ENCODE assay signal across 8 cellular contexts in the genomic region with DNA sequence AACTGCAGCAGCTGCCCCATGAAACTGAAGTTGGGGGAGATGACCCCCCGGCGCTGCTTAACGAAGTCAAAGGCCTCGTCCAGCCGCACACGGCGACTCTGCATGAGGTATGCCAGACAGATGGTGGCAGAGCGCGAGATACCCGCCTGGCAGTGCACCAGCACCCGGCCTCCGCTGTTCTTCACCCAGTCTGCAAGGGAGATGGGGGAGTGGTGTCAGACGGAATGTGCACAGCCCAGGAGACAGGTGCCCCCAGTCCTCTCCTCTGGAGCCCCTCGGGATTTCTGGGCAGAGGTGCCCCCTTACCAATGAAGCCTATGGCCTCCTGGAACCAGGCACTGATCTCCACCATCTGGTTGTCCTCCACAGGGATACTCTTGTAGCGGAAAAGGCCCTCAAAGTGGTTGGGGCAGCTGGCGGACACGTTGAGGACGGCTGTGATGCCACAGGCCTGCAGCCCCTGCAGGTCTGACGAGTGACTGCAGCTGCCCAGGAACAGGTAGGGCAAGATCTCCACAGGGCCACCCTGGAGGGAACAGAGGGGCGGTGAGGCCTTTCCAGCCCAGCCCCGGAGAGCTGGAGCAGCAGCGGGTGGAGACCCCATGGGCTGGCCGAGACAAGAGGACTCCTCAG. TPM values are rescaled to one million over a fixed set of nuclear protein-coding genes. Genes with fewer than 3 reads are reported as not detected.
DNase-seq lines count a peak whose midpoint lies in the region; ATAC-seq, FAIRE-seq and TF ChIP-seq lines count a peak whose summit lies in the region.

No MANE protein-coding gene starts in this region.

- no peaks in the 10 kb centered on the region for H4K20me1 ChIP-seq in neural cell (ENCODE audit: insufficient read depth)

- TF ChIP-seq CTCF in 22Rv1 (IDR thresholded peaks at IDR 0.05) (peak; percentile 23; the same call in 1 of the 2 replicates), RWPE1 (conservative IDR thresholded peaks at IDR 0.05; ENCODE audit: low read depth) (no peak), bronchial epithelial cell (IDR thresholded peaks at IDR 0.05; ENCODE audit: insufficient read depth, low read length, severe bottlenecking) (peak; percentile 51), neural cell (IDR thresholded peaks at IDR 0.05; ENCODE audit: poor library complexity, severe bottlenecking) (no peak)

- H3K27ac ChIP-seq in 22Rv1 (peak overlapping the region; percentile 83), RWPE1 (peak overlapping the region; percentile 37), neural cell (ENCODE audit: low read length) (no peak overlapping the region)

- H3K4me2 ChIP-seq in neural cell (ENCODE audit: low read length) = no peak overlapping the region

- no peak overlapping the region for H3K9ac ChIP-seq in neural cell (ENCODE audit: low read length)

- POLR2A ChIA-PET in RWPE1 (lab: Yijun Ruan, JAX; ENCODE audit: low non-redundant PET) = no interaction called here

- H3K36me3 ChIP-seq in bronchial epithelial cell (ENCODE audit: control insufficient read depth, insufficient read depth, low read length) = peaks cover 8% of the 10 kb centered on the region
- H3K36me3 ChIP-seq in neural cell (ENCODE audit: insufficient read depth, low read length) = no peaks in the 10 kb centered on the region

- CTCF ChIA-PET in RWPE1 (lab: Yijun Ruan, JAX) = interaction anchor here (0.5 to 0.9 kb wide), 2 partner anchors 27 to 31 kb away, joined by 3 read pairs; no protein-coding TSS in a partner anchor

- H2AFZ ChIP-seq in neural cell (ENCODE audit: low read depth, low read length) = no peak overlapping the region

- H3K27me3 ChIP-seq in bronchial epithelial cell (ENCODE audit: control insufficient read depth, insufficient read depth, low read length) (no peaks in the 10 kb centered on the region), neural cell (ENCODE audit: insufficient read depth, low read depth, low read length) (peaks cover 31% of the 10 kb centered on the region)

- no peak for TF ChIP-seq EP300 in neural cell (conservative IDR thresholded peaks at IDR 0.05; ENCODE audit: poor library complexity, severe bottlenecking)

- no peaks in the 10 kb centered on the region for H3K9me3 ChIP-seq in neural cell (ENCODE audit: low read length)

- peak; percentile 43 for DNase-seq in RWPE1 (ENCODE audit: low spot score)
- DNase-seq in bronchial epithelial cell (ENCODE audit: low read depth) = no peak
- DNase-seq in nucleus accumbens (lab: John Stamatoyannopoulos, UW) = no peak

- no peak for FAIRE-seq in bronchial epithelial cell (lab: Jason Lieb, UNC)

- H3K4me3 ChIP-seq in bronchial epithelial cell (ENCODE audit: low read depth, low read length) = peak overlapping the region; percentile 53
- H3K4me3 ChIP-seq in neural cell (ENCODE audit: low read length) = peak overlapping the region; percentile 68

- no peak for TF ChIP-seq RAD21 in neural cell (conservative IDR thresholded peaks at IDR 0.05)

- ATAC-seq in HG03354 (IDR thresholded peaks at IDR 0.05; ENCODE audit: poor library complexity, severe bottlenecking, unreplicated experiment) (no peak), HG02610 (IDR thresholded peaks at IDR 0.05; ENCODE audit: unreplicated experiment) (no peak)

- peak; percentile 61 for TF ChIP-seq POLR2A in GM15510 (IDR thresholded peaks at IDR 0.05; ENCODE audit: borderline replicate concordance, extremely low read depth, insufficient read length)

- no peaks in the 10 kb centered on the region for H3F3A ChIP-seq in neural cell (ENCODE audit: insufficient read depth, low read length, poor library complexity, severe bottlenecking)

- no peaks in the 10 kb centered on the region for H3K9me2 ChIP-seq in neural cell (ENCODE audit: insufficient read depth, low read length)

- H3K79me2 ChIP-seq in neural cell (replicated peaks; ENCODE audit: insufficient read depth, low read length) = no peaks in the 10 kb centered on the region

TF ChIP-seq in neural cell, 6 proteins besides CTCF, POLR2A, EP300 and RAD21:
- TF ChIP-seq TAF1 (IDR thresholded peaks at IDR 0.05; ENCODE audit: low read depth) (no peak), SMC3 (conservative IDR thresholded peaks at IDR 0.05; ENCODE audit: poor library complexity) (no peak), POLR2AphosphoS5 (IDR thresholded peaks at IDR 0.05) (no peak)

RNA-seq across cellular contexts. Expression of gene DUSP2, which starts 1.3 kb away (rescaled TPM):
- total RNA-seq in bronchial epithelial cell = 1.8 and 5.3 TPM in 2 replicates
- polyA plus RNA-seq in neural cell = 1.5 and 2.1 TPM in 2 replicates
- polyA minus RNA-seq in neural cell = 1.7 and 2.2 TPM in 2 replicates

RNA-seq across cellular contexts. Expression of gene ASTL, which starts 5.7 kb away (rescaled TPM):
- 0.13 TPM in 1 of 2 replicates, not detected in the other for total RNA-seq in bronchial epithelial cell
- polyA plus RNA-seq in neural cell = not detected in 2 replicates
- polyA minus RNA-seq in neural cell = not detected in 2 replicates

RNA-seq across cellular contexts. Expression of gene ADRA2B, which starts 27.6 kb away (rescaled TPM):
- total RNA-seq in bronchial epithelial cell = not detected in 2 replicates
- polyA plus RNA-seq in neural cell = not detected in 2 replicates
- not detected in 2 replicates for polyA minus RNA-seq in neural cell

Comparison
In these comparisons a context has a peak if more than half of its experiments do, and no peak if none do; other contexts are left out.
1. CTCF ChIP-seq: peak in 22Rv1 (single experiment) and bronchial epithelial cell (single experiment); none in RWPE1 (single experiment) and neural cell (single experiment).